Comparison of ENCODE assay signal across 9 cellular contexts in genomic region chr6:132190097-132190814, GRCh38.
DNase-seq lines count a peak whose midpoint lies in the region; ATAC-seq and TF ChIP-seq lines count a peak whose summit lies in the region.
"Had no signal": no experiment of that assay in that cellular context is flagged by ENCODE, and none has a peak within 500 bp of the region (broad histone marks: within the 10 kb centered on the region; RNA-seq: fewer than 3 reads in every experiment).

No MANE protein-coding gene starts in this region.

- H3K4me1 ChIP-seq in heart left ventricle (peaks cover 0 to 19% (median 3%) of the 10 kb centered on the region in 12 donors), transverse colon (no peaks in the 10 kb centered on the region)

- no peaks in the 10 kb centered on the region for H3K36me3 ChIP-seq in heart left ventricle
- no peaks in the 10 kb centered on the region for H3K36me3 ChIP-seq in transverse colon
- H3K36me3 ChIP-seq: WERI-Rb-1 had no signal

- no peak for TF ChIP-seq EP300 in transverse colon (IDR thresholded peaks at IDR 0.05; ENCODE audit: low read depth)

- no peak for TF ChIP-seq CTCF in heart left ventricle (IDR thresholded peaks at IDR 0.05)
- no peak for TF ChIP-seq CTCF in transverse colon (IDR thresholded peaks at IDR 0.05)

- H3K9me3 ChIP-seq in heart left ventricle (peaks cover 0 to 7% (median 0%) of the 10 kb centered on the region in 12 donors), transverse colon (no peaks in the 10 kb centered on the region)

- TF ChIP-seq POLR2A in heart left ventricle (IDR thresholded peaks at IDR 0.05), result no peak
- no peak for TF ChIP-seq POLR2A in transverse colon (IDR thresholded peaks at IDR 0.05)

- peak in 2 of 4 donors; percentile 41 to 58 for ATAC-seq in heart left ventricle
- peak; percentile 86 for ATAC-seq in HG03520 (IDR thresholded peaks at IDR 0.05; ENCODE audit: unreplicated experiment)

- in situ Hi-C loops in transverse colon (cut with MboI; ENCODE audit: low pct_ligation_motif_present in 1 of 4, low pct_unique_long_range_greater_than_20kb in 1 of 4, low sequenced_read_pairs in 3 of 4), result no loop called here
- in situ Hi-C loops in G401 (cut with HindIII; ENCODE audit: low sequenced_read_pairs), result no loop called here

- no peak for DNase-seq in heart left ventricle
- DNase-seq in cardiac septum (ENCODE audit: low spot score), result no peak
- peak; percentile 60 for DNase-seq in dermis blood vessel endothelial cell
- no peak for DNase-seq in transverse colon
- DNase-seq in NCI-H510A treated with DMSO at 0.1 percent for 48 hours (lab: John Stamatoyannopoulos, UW), result no peak
- no peak for DNase-seq in HuH-7 (ENCODE audit: low spot score)
- no peak for DNase-seq in G401 (ENCODE audit: low spot score)
- DNase-seq: WERI-Rb-1 had no signal

- H3K27me3 ChIP-seq in heart left ventricle (no peaks in the 10 kb centered on the region), transverse colon (no peaks in the 10 kb centered on the region)

- intact Hi-C loops in heart left ventricle (cut with DNase I) (no loop called here), cardiac septum (cut with DNase I) (no loop called here), transverse colon (cut with DNase I; ENCODE audit: low total_unique reads) (no loop called here)

- 54 to 62% (median 56%) methylated on average over 4 of the region's 4 CpGs for WGBS in heart left ventricle, 4 donors
- WGBS in transverse colon (ENCODE audit: low coverage in 1 of 2), 2 donors, result 19 to 49% methylated on average over 3 to 4 of the region's 4 CpGs

- H3K27ac ChIP-seq in heart left ventricle, result peak overlapping the region in 9 of 12 donors; percentile 7 to 63 (median 44)
- peak overlapping the region in 3 of 4 donors; percentile 10 to 49 (median 23) for H3K27ac ChIP-seq in transverse colon
- H3K27ac ChIP-seq: WERI-Rb-1 had no signal

- H3K4me3 ChIP-seq in heart left ventricle (no peak overlapping the region), transverse colon (no peak overlapping the region)
